Comparison of ENCODE assay signal across 25 cellular contexts in the genomic region with DNA sequence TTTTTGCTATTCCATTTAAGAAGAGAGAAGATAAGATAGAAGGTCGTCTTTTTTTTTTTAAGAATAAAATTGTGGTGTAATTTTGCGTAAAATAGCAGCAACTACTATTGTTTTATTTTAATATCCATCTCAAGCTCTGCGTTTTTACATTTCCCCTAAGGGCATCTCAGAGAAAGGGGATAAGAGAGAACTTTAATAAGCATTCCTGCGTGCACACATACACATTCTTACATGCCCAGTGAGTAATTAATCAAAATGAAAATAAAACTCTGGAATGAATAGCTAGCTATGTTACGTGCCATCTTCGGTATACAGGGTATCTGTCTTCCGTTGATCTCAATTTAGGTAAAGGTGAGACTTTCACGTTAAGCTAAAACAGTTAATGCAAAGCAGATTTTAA.
"Had no signal": no experiment of that assay in that cellular context is flagged by ENCODE, and none has a peak within 500 bp of the region (broad histone marks: within the 10 kb centered on the region; RNA-seq: fewer than 3 reads in every experiment).

No MANE protein-coding gene starts in this region.

- H3K27me3 ChIP-seq: adrenal gland, breast epithelium had no signal

- ATAC-seq: activated CD4-positive, alpha-beta T cell treated with anti-CD3 and anti-CD28 coated beads for 36 hours; activated T-helper 17 cell treated with anti-CD3 and anti-CD28 coated beads, Interleukin-2, amount 50 U/mL, for 72 hours; PC-3; Right ventricle myocardium inferior had no signal

- H3K27ac ChIP-seq: adrenal gland, breast epithelium, SK-N-MC, VCaP had no signal

- H3K27ac Mint-ChIP-seq: activated CD4-positive, alpha-beta memory T cell treated with anti-CD3 and anti-CD28 coated beads, Interleukin-2, amount 10 ng/mL, durations not matched to agents 7 days and 5 days; activated CD4-positive, alpha-beta T cell treated with anti-CD3 and anti-CD28 coated beads for 36 hours; activated naive CD4-positive, alpha-beta T cell treated with anti-CD3 and anti-CD28 coated beads, Interleukin-2, amount 10 ng/mL, durations not matched to agents 7 days and 5 days; activated naive CD8-positive, alpha-beta T cell treated with anti-CD3 and anti-CD28 coated beads, Interleukin-2, amount 10 ng/mL, durations not matched to agents 7 days and 5 days; activated T-helper 17 cell treated with anti-CD3 and anti-CD28 coated beads, Interleukin-2, amount 50 U/mL, for 72 hours had no signal

- H3K9me3 Mint-ChIP-seq: activated naive CD4-positive, alpha-beta T cell treated with anti-CD3 and anti-CD28 coated beads, Interleukin-2, amount 10 ng/mL, durations not matched to agents 7 days and 5 days; activated naive CD8-positive, alpha-beta T cell treated with anti-CD3 and anti-CD28 coated beads, Interleukin-2, amount 10 ng/mL, durations not matched to agents 7 days and 5 days had no signal

- DNase-seq: activated CD4-positive, alpha-beta memory T cell treated with anti-CD3 and anti-CD28 coated beads, Interleukin-2, amount 10 ng/mL, durations not matched to agents 7 days and 5 days; activated CD4-positive, alpha-beta T cell treated with anti-CD3 and anti-CD28 coated beads for 36 hours; activated CD4-positive, alpha-beta T cell treated with anti-CD3 and anti-CD28 coated beads, Interleukin-2, amount 50 U/mL, for 1 hour; activated CD4-positive, CD25-positive, alpha-beta regulatory T cell; activated gamma-delta T cell; activated naive CD4-positive, alpha-beta T cell treated with anti-CD3 and anti-CD28 coated beads, Interleukin-2, amount 10 ng/mL, durations not matched to agents 7 days and 5 days; activated naive CD8-positive, alpha-beta T cell treated with anti-CD3 and anti-CD28 coated beads, Interleukin-2, amount 10 ng/mL, durations not matched to agents 7 days and 5 days; activated T-cell treated with anti-CD3 and anti-CD28 coated beads for 4 hours; activated T-cell treated with anti-CD3 and anti-CD28 coated beads, Interleukin-2, amount 50 U/mL, for 48 hours; adrenal gland; aorta; caudate nucleus; NCI-H1105 treated with DMSO at 0.1 percent for 48 hours; NCI-H146; NCI-H187 treated with DMSO at 0.1 percent for 48 hours; NCI-H2081 treated with DMSO at 0.1 percent for 48 hours; NCI-H446; NCI-H524; PC-3; T-helper 1 cell had no signal

- H3K4me3 Mint-ChIP-seq: activated CD4-positive, alpha-beta memory T cell treated with anti-CD3 and anti-CD28 coated beads, Interleukin-2, amount 10 ng/mL, durations not matched to agents 7 days and 5 days; activated CD4-positive, alpha-beta T cell treated with anti-CD3 and anti-CD28 coated beads for 36 hours; activated naive CD4-positive, alpha-beta T cell treated with anti-CD3 and anti-CD28 coated beads, Interleukin-2, amount 10 ng/mL, durations not matched to agents 7 days and 5 days; activated naive CD8-positive, alpha-beta T cell treated with anti-CD3 and anti-CD28 coated beads, Interleukin-2, amount 10 ng/mL, durations not matched to agents 7 days and 5 days; activated T-helper 17 cell treated with anti-CD3 and anti-CD28 coated beads, Interleukin-2, amount 50 U/mL, for 72 hours had no signal

- H3K4me1 ChIP-seq: adrenal gland, breast epithelium had no signal

- H3K36me3 Mint-ChIP-seq: activated naive CD4-positive, alpha-beta T cell treated with anti-CD3 and anti-CD28 coated beads, Interleukin-2, amount 10 ng/mL, durations not matched to agents 7 days and 5 days; activated naive CD8-positive, alpha-beta T cell treated with anti-CD3 and anti-CD28 coated beads, Interleukin-2, amount 10 ng/mL, durations not matched to agents 7 days and 5 days had no signal

- H3K4me1 Mint-ChIP-seq: activated CD4-positive, alpha-beta memory T cell treated with anti-CD3 and anti-CD28 coated beads, Interleukin-2, amount 10 ng/mL, durations not matched to agents 7 days and 5 days; activated CD4-positive, alpha-beta T cell treated with anti-CD3 and anti-CD28 coated beads for 36 hours; activated naive CD4-positive, alpha-beta T cell treated with anti-CD3 and anti-CD28 coated beads, Interleukin-2, amount 10 ng/mL, durations not matched to agents 7 days and 5 days; activated naive CD8-positive, alpha-beta T cell treated with anti-CD3 and anti-CD28 coated beads, Interleukin-2, amount 10 ng/mL, durations not matched to agents 7 days and 5 days; activated T-helper 17 cell treated with anti-CD3 and anti-CD28 coated beads, Interleukin-2, amount 50 U/mL, for 72 hours had no signal

- H3K27me3 Mint-ChIP-seq: activated CD4-positive, alpha-beta memory T cell treated with anti-CD3 and anti-CD28 coated beads, Interleukin-2, amount 10 ng/mL, durations not matched to agents 7 days and 5 days; activated naive CD4-positive, alpha-beta T cell treated with anti-CD3 and anti-CD28 coated beads, Interleukin-2, amount 10 ng/mL, durations not matched to agents 7 days and 5 days; activated naive CD8-positive, alpha-beta T cell treated with anti-CD3 and anti-CD28 coated beads, Interleukin-2, amount 10 ng/mL, durations not matched to agents 7 days and 5 days; activated T-helper 17 cell treated with anti-CD3 and anti-CD28 coated beads, Interleukin-2, amount 50 U/mL, for 72 hours had no signal
